23 cellular contexts compared by ENCODE assay signal in the genomic region with DNA sequence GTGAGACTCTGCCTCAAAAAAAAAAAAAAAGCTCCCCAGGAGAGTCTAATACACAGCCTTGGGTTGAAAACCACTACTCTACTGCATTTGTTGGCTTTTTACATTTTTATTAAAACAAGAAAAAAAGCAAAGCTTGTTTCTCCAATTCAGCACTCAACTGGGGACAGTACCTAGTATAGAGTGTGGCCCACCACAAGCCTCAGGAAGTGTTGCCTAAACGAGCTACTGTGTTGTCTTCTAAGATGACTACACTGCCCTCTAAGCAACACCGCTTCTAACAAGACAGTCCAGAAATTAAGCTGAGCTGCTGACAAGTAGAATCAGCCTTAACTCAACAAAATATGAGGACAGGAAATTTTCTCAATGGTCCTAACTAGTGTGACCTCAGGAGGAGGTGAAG.
"Had no signal": no experiment of that assay in that cellular context is flagged by ENCODE, and none has a peak within 500 bp of the region (broad histone marks: within the 10 kb centered on the region; RNA-seq: fewer than 3 reads in every experiment).

No MANE protein-coding gene starts in this region.

- DNase-seq: activated B cell treated with CpG ODN at 0.5 μM for 24 hours; activated CD4-positive, alpha-beta memory T cell treated with anti-CD3 and anti-CD28 coated beads for 36 hours; activated CD4-positive, alpha-beta T cell treated with anti-CD3 and anti-CD28 coated beads for 48 hours; activated naive CD4-positive, alpha-beta T cell treated with Interleukin-2 at 50 U/mL for 16 hours; activated T-cell treated with anti-CD3 and anti-CD28 coated beads, Interleukin-2, amount 50 U/mL, for 1 hour; anterior cingulate cortex; body of pancreas; cortex of kidney; endodermal cell; head of caudate nucleus; hypothalamus; left ventricle myocardium superior; mammary epithelial cell; midbrain; pancreas; psoas muscle; stimulated activated CD4-positive, alpha-beta T cell treated with anti-CD3 and anti-CD28 coated beads, Interleukin-4, amount 100 ng/mL, for 4 hours; T1000; transverse colon; uterus had no signal

- H3K36me3 Mint-ChIP-seq: activated CD4-positive, alpha-beta memory T cell treated with anti-CD3 and anti-CD28 coated beads for 36 hours had no signal

- H3K4me3 Mint-ChIP-seq: activated B cell treated with CpG ODN at 0.5 μM for 24 hours; activated CD4-positive, alpha-beta memory T cell treated with anti-CD3 and anti-CD28 coated beads for 36 hours; endodermal cell; nephron; T-helper 1 cell treated with Interleukin-12 subunit alpha and Interleukin-12 subunit beta and Interleukin-4 antibody, amounts not matched to agents 30 μg/mL and 1 μg/mL, for 36 hours had no signal

- ATAC-seq: body of pancreas, gastroesophageal sphincter, left ventricle myocardium superior, pancreas, psoas muscle had no signal

- H3K9me3 Mint-ChIP-seq: activated B cell treated with CpG ODN at 0.5 μM for 24 hours; activated CD4-positive, alpha-beta memory T cell treated with anti-CD3 and anti-CD28 coated beads for 36 hours; endodermal cell; nephron had no signal

- H3K27ac Mint-ChIP-seq: activated B cell treated with CpG ODN at 0.5 μM for 24 hours; activated CD4-positive, alpha-beta memory T cell treated with anti-CD3 and anti-CD28 coated beads for 36 hours; endodermal cell; nephron; T-helper 1 cell treated with Interleukin-12 subunit alpha and Interleukin-12 subunit beta and Interleukin-4 antibody, amounts not matched to agents 30 μg/mL and 1 μg/mL, for 36 hours had no signal
